14 cellular contexts compared by ENCODE assay signal in the genomic region with DNA sequence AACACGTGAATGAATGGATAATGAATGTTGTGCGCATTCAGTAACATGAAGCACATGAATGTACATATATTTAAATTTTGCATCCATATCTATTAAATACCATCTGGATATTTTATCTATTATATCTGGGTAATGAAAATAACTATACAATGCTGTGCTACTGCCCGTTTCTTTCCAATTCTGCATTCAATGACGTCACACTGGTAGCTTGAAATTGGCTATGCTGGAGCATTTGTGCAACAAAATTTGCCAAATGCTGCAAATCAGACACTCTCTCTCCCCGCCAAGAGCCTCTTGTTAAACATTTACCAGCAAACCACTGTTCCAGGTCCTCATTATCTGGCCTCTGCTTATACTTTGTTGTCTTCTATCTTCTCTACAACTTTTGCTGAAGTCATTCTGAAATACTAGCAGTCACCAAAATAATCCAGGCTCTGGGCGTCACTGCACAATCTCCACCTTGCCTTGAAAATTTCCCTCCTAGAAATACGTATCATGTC.
DNase-seq lines count a peak whose midpoint lies in the region; ATAC-seq and TF ChIP-seq lines count a peak whose summit lies in the region.
"Had no signal": no experiment of that assay in that cellular context is flagged by ENCODE, and none has a peak within 500 bp of the region (broad histone marks: within the 10 kb centered on the region; RNA-seq: fewer than 3 reads in every experiment).

No MANE protein-coding gene starts in this region.

- H4K8ac ChIP-seq in mesenchymal stem cell (ENCODE audit: low read length) = no peak overlapping the region

- H3K14ac ChIP-seq in mesenchymal stem cell (ENCODE audit: low read length in 2 of 2) = no peak overlapping the region

- no peak for TF ChIP-seq CTCF in HEK293 (tag by site-specific recombination; IDR thresholded peaks at IDR 0.05)

- H3K27ac ChIP-seq in BLaER1 = peak overlapping the region; percentile 89
- no peak overlapping the region for H3K27ac ChIP-seq in HEK293 (ENCODE audit: extremely low read depth, low read depth, low read length)
- no peak overlapping the region for H3K27ac ChIP-seq in mesenchymal stem cell (ENCODE audit: low read length, poor library complexity, severe bottlenecking)

- no peak overlapping the region for H4K91ac ChIP-seq in mesenchymal stem cell (ENCODE audit: low read length)

- no peak overlapping the region for H3K4me3 ChIP-seq in BLaER1
- no peak overlapping the region for H3K4me3 ChIP-seq in HEK293 (ENCODE audit: low read depth, low read length)
- H3K4me3 ChIP-seq in endocrine pancreas (ENCODE audit: control insufficient read depth, insufficient read depth, low read length) = peak overlapping the region; percentile 2
- H3K4me3 ChIP-seq in mesenchymal stem cell (ENCODE audit: insufficient read depth in 1 of 2, low read depth in 1 of 2, low read length in 2 of 2) = no peak overlapping the region
- H3K4me3 ChIP-seq: GM23338 had no signal

- no peaks in the 10 kb centered on the region for H4K20me1 ChIP-seq in BLaER1

- H3K4me1 ChIP-seq in BLaER1 = peaks cover 58% of the 10 kb centered on the region
- no peaks in the 10 kb centered on the region for H3K4me1 ChIP-seq in HEK293 (ENCODE audit: control insufficient read depth, insufficient read depth, low read length)
- H3K4me1 ChIP-seq in endocrine pancreas (ENCODE audit: control insufficient read depth, insufficient read depth, low read length) = no peaks in the 10 kb centered on the region
- no peaks in the 10 kb centered on the region for H3K4me1 ChIP-seq in mesenchymal stem cell (ENCODE audit: control insufficient read depth, insufficient read depth, low read depth, low read length)

- no peak overlapping the region for H2BK120ac ChIP-seq in mesenchymal stem cell (ENCODE audit: low read depth, low read length)

- no peak overlapping the region for H2BK15ac ChIP-seq in mesenchymal stem cell (ENCODE audit: low read depth, poor library complexity, severe bottlenecking)

- DNase-seq in mesenchymal stem cell = no peak
- no peak for DNase-seq in stimulated activated CD4-positive, alpha-beta T cell treated with anti-CD3 and anti-CD28 coated beads, Interleukin-4, amount 100 ng/mL, for 24 hours
- DNase-seq: ACHN; Calu3; CD8-positive, alpha-beta T cell; GDM1; HCEC 1CT; HFFc6; KBM-7 had no signal

- peaks cover 25% of the 10 kb centered on the region for H3K9me3 ChIP-seq in BLaER1
- H3K9me3 ChIP-seq in HEK293 (ENCODE audit: control insufficient read depth, insufficient read depth, low read depth, low read length) = peaks cover 2% of the 10 kb centered on the region; the same call in 1 of the 2 replicates
- no peaks in the 10 kb centered on the region for H3K9me3 ChIP-seq in endocrine pancreas (ENCODE audit: control insufficient read depth, low read length)
- H3K9me3 ChIP-seq in mesenchymal stem cell (ENCODE audit: control insufficient read depth, low read length) = no peaks in the 10 kb centered on the region

- no peaks in the 10 kb centered on the region for H3K79me1 ChIP-seq in mesenchymal stem cell (replicated peaks; ENCODE audit: low read length, poor library complexity, severe bottlenecking)

- no peak for ATAC-seq in GM21717 (IDR thresholded peaks at IDR 0.05; ENCODE audit: unreplicated experiment)
- ATAC-seq: CD8-positive, alpha-beta T cell; GM23338 had no signal

- 78% methylated on average over 5 of the region's 7 CpGs for WGBS in mesenchymal stem cell

- POLR2A ChIA-PET in HEK293 (lab: Yijun Ruan, JAX) = no interaction called here

- H3K4ac ChIP-seq in mesenchymal stem cell (ENCODE audit: low read depth in 1 of 2, low read length in 2 of 2) = no peak overlapping the region

- H3K9ac ChIP-seq in BLaER1 (no peak overlapping the region), endocrine pancreas (ENCODE audit: control insufficient read depth, insufficient read depth, low read length) (no peak overlapping the region), mesenchymal stem cell (ENCODE audit: low read length) (no peak overlapping the region)

- H3K23ac ChIP-seq in mesenchymal stem cell (ENCODE audit: low read length in 2 of 2) = no peak overlapping the region

- H3K4me2 ChIP-seq in BLaER1 (peak overlapping the region; percentile 70), mesenchymal stem cell (ENCODE audit: low read length, poor library complexity, severe bottlenecking) (no peak overlapping the region)
- H3K4me2 ChIP-seq: GM23338 had no signal

- H3K27me3 ChIP-seq in BLaER1 = no peaks in the 10 kb centered on the region
- H3K27me3 ChIP-seq in endocrine pancreas (ENCODE audit: control insufficient read depth, insufficient read depth, low read length) = no peaks in the 10 kb centered on the region
- no peaks in the 10 kb centered on the region for H3K27me3 ChIP-seq in mesenchymal stem cell (ENCODE audit: control insufficient read depth in 1 of 2, insufficient read depth in 1 of 2, low read length in 2 of 2)

- no peak overlapping the region for H2BK12ac ChIP-seq in mesenchymal stem cell (ENCODE audit: low read length in 2 of 2)

- H2AFZ ChIP-seq in mesenchymal stem cell (ENCODE audit: low read depth, low read length) = no peak overlapping the region
- H2AFZ ChIP-seq: GM23338 had no signal

- no peak overlapping the region for H2BK5ac ChIP-seq in mesenchymal stem cell (ENCODE audit: low read depth, low read length, poor library complexity, severe bottlenecking)

- no peak overlapping the region for H2AK5ac ChIP-seq in mesenchymal stem cell (ENCODE audit: low read length, severe bottlenecking)

- CTCF ChIA-PET in HEK293 (lab: Yijun Ruan, JAX) = no interaction called here

- H3K18ac ChIP-seq in mesenchymal stem cell (ENCODE audit: low read depth in 1 of 2, low read length in 2 of 2) = no peak overlapping the region

- H3K36me3 ChIP-seq in BLaER1 (no peaks in the 10 kb centered on the region), HEK293 (ENCODE audit: control insufficient read depth in 2 of 2, insufficient read depth in 1 of 2, low read length in 2 of 2) (no peaks in the 10 kb centered on the region), endocrine pancreas (ENCODE audit: control insufficient read depth, insufficient read depth, low read length) (no peaks in the 10 kb centered on the region), mesenchymal stem cell (ENCODE audit: control insufficient read depth in 1 of 2, insufficient read depth in 2 of 2, low read depth in 1 of 2, low read length in 2 of 2) (no peaks in the 10 kb centered on the region)

TF ChIP-seq in HEK293, 187 proteins besides CTCF, POLR2A, EP300 and RAD21:
- TF ChIP-seq, protein P1, sequence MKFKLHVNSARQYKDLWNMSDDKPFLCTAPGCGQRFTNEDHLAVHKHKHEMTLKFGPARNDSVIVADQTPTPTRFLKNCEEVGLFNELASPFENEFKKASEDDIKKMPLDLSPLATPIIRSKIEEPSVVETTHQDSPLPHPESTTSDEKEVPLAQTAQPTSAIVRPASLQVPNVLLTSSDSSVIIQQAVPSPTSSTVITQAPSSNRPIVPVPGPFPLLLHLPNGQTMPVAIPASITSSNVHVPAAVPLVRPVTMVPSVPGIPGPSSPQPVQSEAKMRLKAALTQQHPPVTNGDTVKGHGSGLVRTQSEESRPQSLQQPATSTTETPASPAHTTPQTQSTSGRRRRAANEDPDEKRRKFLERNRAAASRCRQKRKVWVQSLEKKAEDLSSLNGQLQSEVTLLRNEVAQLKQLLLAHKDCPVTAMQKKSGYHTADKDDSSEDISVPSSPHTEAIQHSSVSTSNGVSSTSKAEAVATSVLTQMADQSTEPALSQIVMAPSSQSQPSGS (tag by site-specific recombination; IDR thresholded peaks at IDR 0.05; ENCODE audit: low read depth) = peak; percentile 74
- TF ChIP-seq ZNF791 (tag by site-specific recombination; IDR thresholded peaks at IDR 0.05) = no peak
